ENCODE assay signal across 8 cellular contexts in the genomic region with DNA sequence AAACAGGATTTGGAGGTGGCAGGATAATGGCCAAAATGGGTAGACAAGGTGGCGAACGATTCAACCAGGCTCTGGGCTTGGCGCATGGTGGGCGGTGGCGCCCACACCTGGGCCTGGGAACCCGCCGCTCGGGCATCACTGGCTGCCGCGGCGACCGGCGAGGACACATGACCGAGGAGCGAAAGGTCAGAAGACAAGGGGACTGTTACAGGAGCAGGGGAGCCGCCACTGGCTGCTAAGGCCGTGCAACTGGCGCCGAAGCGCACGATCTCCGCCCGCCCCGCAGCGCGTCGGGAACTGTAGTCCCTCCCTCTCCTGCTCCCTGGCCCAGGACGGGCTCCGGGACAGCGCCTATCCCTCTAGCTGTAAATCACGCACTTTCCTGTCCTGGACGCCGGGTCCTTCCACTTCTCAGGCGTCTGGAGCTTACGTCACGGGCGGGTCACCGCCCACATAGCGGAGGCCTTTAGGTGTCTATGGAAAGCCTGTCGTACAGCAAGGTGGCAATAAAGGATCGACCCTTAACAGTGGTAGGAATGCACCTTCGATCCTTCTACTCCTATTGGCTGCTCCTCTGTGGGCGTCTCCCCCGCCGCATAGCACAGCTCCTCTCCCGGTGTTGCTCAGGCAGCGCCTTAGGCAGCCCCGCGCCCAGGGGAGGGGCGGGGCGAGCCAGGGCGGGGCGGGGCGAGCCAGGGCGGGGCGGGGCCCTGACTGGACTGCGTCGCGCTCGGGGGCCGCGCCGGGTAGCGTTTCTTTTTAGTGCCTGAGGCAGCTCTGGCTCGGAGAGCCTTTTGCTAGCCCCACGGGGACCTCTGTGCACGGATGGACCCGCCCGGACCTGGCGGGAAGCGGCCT. TPM values are rescaled to one million over a fixed set of nuclear protein-coding genes. Genes with fewer than 3 reads are reported as not detected.
DNase-seq lines count a peak whose midpoint lies in the region; ATAC-seq and TF ChIP-seq lines count a peak whose summit lies in the region.

A gene with protein sequence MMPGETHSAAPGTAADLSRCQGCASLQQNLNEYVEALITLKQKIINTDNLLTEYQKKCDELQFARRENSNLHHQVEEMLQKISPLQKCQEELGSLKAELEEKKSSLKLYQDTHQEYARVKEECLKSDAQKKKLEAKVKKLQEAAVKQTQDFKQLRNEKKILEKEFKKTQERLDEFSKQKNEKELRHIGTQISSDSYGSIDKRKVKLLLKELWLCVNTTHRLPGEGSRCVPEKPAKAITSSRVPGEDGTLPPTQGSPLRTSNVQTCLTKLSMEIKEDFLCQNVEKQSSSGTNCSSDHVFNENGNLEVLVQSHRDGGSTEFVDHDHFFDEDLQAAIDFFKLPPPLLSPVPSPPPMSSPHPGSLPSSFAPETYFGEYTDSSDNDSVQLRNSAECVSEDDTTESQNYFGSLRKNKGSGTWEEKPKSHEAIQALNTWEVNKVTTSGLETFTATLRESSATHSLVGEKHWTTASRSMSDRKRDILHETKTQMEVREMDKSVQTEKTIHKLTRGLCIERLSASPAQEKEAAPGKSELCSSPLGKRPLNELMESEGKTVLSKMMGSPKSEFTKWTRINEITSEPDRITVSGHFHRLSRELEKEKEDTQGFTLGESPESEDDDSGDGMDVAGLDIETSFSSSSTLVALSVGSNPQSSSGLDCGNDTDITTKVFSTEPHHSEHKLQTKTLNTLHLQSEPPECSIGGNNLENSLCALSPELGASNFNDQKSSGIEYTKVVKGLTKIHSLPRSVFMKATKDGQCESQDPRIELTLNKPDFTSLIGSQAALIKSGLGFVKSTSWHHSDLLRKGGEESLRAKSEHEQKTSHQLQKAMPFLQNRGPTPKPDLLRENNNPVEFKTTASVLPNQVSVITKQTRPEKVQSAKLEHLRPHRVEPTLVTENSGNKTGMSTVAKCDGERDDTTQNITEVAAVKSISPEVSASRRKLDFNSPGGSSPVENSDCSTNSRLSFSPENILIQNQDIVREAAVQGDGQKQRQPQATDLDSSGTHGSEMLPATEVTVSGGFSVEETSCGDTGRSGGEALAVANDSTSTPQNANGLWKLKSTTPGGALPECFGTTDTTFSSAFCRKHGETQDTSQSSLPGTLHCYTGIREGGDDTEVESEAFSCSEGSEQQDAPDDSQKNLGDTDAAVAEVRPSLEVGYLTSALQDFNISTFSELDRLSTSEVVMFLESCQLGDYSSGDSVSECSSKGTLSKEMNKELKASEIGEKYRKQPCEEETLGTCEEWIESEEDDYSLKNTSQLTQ (N-terminal part only) (plus strand): TSS at position 717 of the 858 bp plus-strand sequence. CDS start 239 bp downstream, outside the sequence.

- DNase-seq in C1 segment of cervical spinal cord (lab: John Stamatoyannopoulos, UW): peak; percentile 88 to 99 (median 96)
- peak; percentile 100 for DNase-seq in NCI-H748 treated with DMSO at 0.1 percent for 48 hours (lab: John Stamatoyannopoulos, UW)
- peak; percentile 92 to 93 for DNase-seq in activated CD4-positive, alpha-beta T cell treated with anti-CD3 and anti-CD28 coated beads, Interleukin-2, amount 50 U/mL, for 24 hours (ENCODE audit: low read depth in 1 of 2, low spot score in 1 of 2)
- DNase-seq in left lung: peak; percentile 98
- DNase-seq in stimulated activated CD4-positive, alpha-beta T cell treated with anti-CD3 and anti-CD28 coated beads, Interleukin-2, amount 100 ng/mL, for 48 hours: peak; percentile 86 to 88

- intact Hi-C loops in dendritic cell treated with granulocyte-macrophage colony-stimulating factor and Interleukin-4, amounts not matched to agents 40 ng/mL and 50 ng/mL, for 4 days (cut with micrococcal nuclease): loop anchor here (2.0 to 5.0 kb wide), 2 partner anchors 1211 to 1290 kb away; a partner anchor contains a TSS
- intact Hi-C loops in left lung (cut with DNase I): no loop called here

- H3K9me3 Mint-ChIP-seq in dendritic cell treated with granulocyte-macrophage colony-stimulating factor and Interleukin-4, amounts not matched to agents 40 ng/mL and 50 ng/mL, for 4 days: no peaks in the 10 kb centered on the region

- ATAC-seq in GM19372 (IDR thresholded peaks at IDR 0.05; ENCODE audit: low read depth, unreplicated experiment): peak; percentile 75
- ATAC-seq in HG03558 (IDR thresholded peaks at IDR 0.05; ENCODE audit: extremely low read depth, unreplicated experiment): peak; percentile 63
- peak; percentile 96 for ATAC-seq in left lung

- no peaks in the 10 kb centered on the region for H3K36me3 ChIP-seq in left lung

- H3K4me1 ChIP-seq in left lung: peaks cover 32 to 37% of the 10 kb centered on the region in 2 donors

- H3K4me1 Mint-ChIP-seq in dendritic cell treated with granulocyte-macrophage colony-stimulating factor and Interleukin-4, amounts not matched to agents 40 ng/mL and 50 ng/mL, for 4 days (ENCODE audit: low read depth): peaks cover 18% of the 10 kb centered on the region

- H3K27me3 ChIP-seq in left lung: no peaks in the 10 kb centered on the region

- H3K27ac ChIP-seq in left lung: peak within 1 kb of the TSS; percentile 96 to 99

- peaks cover 2% of the 10 kb centered on the region for H3K27me3 Mint-ChIP-seq in dendritic cell treated with granulocyte-macrophage colony-stimulating factor and Interleukin-4, amounts not matched to agents 40 ng/mL and 50 ng/mL, for 4 days

- H3K9me3 ChIP-seq in left lung: no peaks in the 10 kb centered on the region

- peaks cover 6% of the 10 kb centered on the region for H3K36me3 Mint-ChIP-seq in dendritic cell treated with granulocyte-macrophage colony-stimulating factor and Interleukin-4, amounts not matched to agents 40 ng/mL and 50 ng/mL, for 4 days (ENCODE audit: low read depth)

- H3K4me3 Mint-ChIP-seq in dendritic cell treated with granulocyte-macrophage colony-stimulating factor and Interleukin-4, amounts not matched to agents 40 ng/mL and 50 ng/mL, for 4 days: no peak within 1 kb of the TSS

- H3K27ac Mint-ChIP-seq in dendritic cell treated with granulocyte-macrophage colony-stimulating factor and Interleukin-4, amounts not matched to agents 40 ng/mL and 50 ng/mL, for 4 days: peak within 1 kb of the TSS; percentile 96

- TF ChIP-seq CTCF in left lung (IDR thresholded peaks at IDR 0.05): peak in 1 of 2 donors; percentile 10

- peak within 1 kb of the TSS; percentile 96 to 98 for H3K4me3 ChIP-seq in left lung

RNA-seq across cellular contexts. Expression of the gene that starts here (rescaled TPM):
- 10 to 100 TPM; 22.3 to 24.1 TPM for total RNA-seq in left lung

Comparison
In these comparisons a context has a peak if more than half of its experiments do, and no peak if none do; other contexts are left out.
1. Peak in every context shown above with its lines: DNase-seq, ATAC-seq, H3K4me3 ChIP-seq and H3K27ac ChIP-seq.